19 cellular contexts compared by ENCODE assay signal in genomic region chr2:127986548-127987079, GRCh38.
"Had no signal": no experiment of that assay in that cellular context is flagged by ENCODE, and none has a peak within 500 bp of the region (broad histone marks: within the 10 kb centered on the region; RNA-seq: fewer than 3 reads in every experiment).

No MANE protein-coding gene starts in this region.

- DNase-seq: activated CD4-positive, alpha-beta T cell treated with anti-CD3 and anti-CD28 coated beads, Interleukin-2, amount 50 U/mL, for 1 hour; activated CD4-positive, CD25-positive, alpha-beta regulatory T cell; activated CD8-positive, alpha-beta memory T cell treated with anti-CD3 and anti-CD28 coated beads for 24 hours; activated gamma-delta T cell; activated naive CD8-positive, alpha-beta T cell treated with anti-CD3 and anti-CD28 coated beads for 36 hours; activated T-cell treated with anti-CD3 and anti-CD28 coated beads for 4 hours; brain microvascular endothelial cell; cortex of kidney; effector CD4-positive, alpha-beta T cell; esophagus squamous epithelium; immature natural killer cell; left cardiac atrium; naive B cell; ovary; stimulated activated CD4-positive, alpha-beta T cell treated with anti-CD3 and anti-CD28 coated beads, Interleukin-2, amount 100 ng/mL, for 48 hours; stimulated activated naive CD8-positive, alpha-beta T cell treated with anti-CD3 and anti-CD28 coated beads, Interleukin-15, Interleukin-2, amounts not matched to agents 100 U/mL and 50 U/mL, for 24 hours; transverse colon had no signal

- FAIRE-seq: endothelial cell of umbilical vein had no signal

- H3K9me3 ChIP-seq: esophagus squamous epithelium, ovary, transverse colon had no signal

- H3K4me3 ChIP-seq: esophagus squamous epithelium, lung, ovary, transverse colon had no signal

- H3K36me3 ChIP-seq: ovary had no signal

- H3K27me3 ChIP-seq: brain microvascular endothelial cell, esophagus squamous epithelium, ovary, transverse colon had no signal

- H3K27ac ChIP-seq: brain microvascular endothelial cell, esophagus squamous epithelium, ovary, transverse colon had no signal

- H3K9me3 Mint-ChIP-seq: activated naive CD8-positive, alpha-beta T cell treated with anti-CD3 and anti-CD28 coated beads for 36 hours; immature natural killer cell; naive B cell had no signal

- H3K4me1 Mint-ChIP-seq: activated naive CD8-positive, alpha-beta T cell treated with anti-CD3 and anti-CD28 coated beads for 36 hours had no signal

- H3K27me3 Mint-ChIP-seq: activated naive CD8-positive, alpha-beta T cell treated with anti-CD3 and anti-CD28 coated beads for 36 hours; naive B cell had no signal

- H3K4me3 Mint-ChIP-seq: activated naive CD8-positive, alpha-beta T cell treated with anti-CD3 and anti-CD28 coated beads for 36 hours had no signal

- H3K4me1 ChIP-seq: esophagus squamous epithelium, transverse colon had no signal

- H3K27ac Mint-ChIP-seq: activated naive CD8-positive, alpha-beta T cell treated with anti-CD3 and anti-CD28 coated beads for 36 hours had no signal

- ATAC-seq: stimulated activated naive CD8-positive, alpha-beta T cell treated with anti-CD3 and anti-CD28 coated beads, Interleukin-15, Interleukin-2, amounts not matched to agents 100 U/mL and 50 U/mL, for 24 hours had no signal
